Comparison of ENCODE assay signal across 2 cellular contexts in genomic region chr17:49436174-49436573, GRCh38.
TF ChIP-seq lines count a peak whose summit lies in the region.

No MANE protein-coding gene starts in this region.

TF ChIP-seq in SK-N-SH, 30 proteins besides CTCF, POLR2A, EP300 and RAD21:
- TF ChIP-seq GATA2 (CRISPR knock-in tag; IDR thresholded peaks at IDR 0.05): peak; percentile 56; the same call in 1 of the 2 replicates
- 0 out of 2 replicates have a peak, but pooled peaks have one; percentile 17 for TF ChIP-seq FOXJ3 (CRISPR knock-in tag; IDR thresholded peaks at IDR 0.05)
- TF ChIP-seq REST (IDR thresholded peaks at IDR 0.05; ENCODE audit: low read depth, low read length): no peak
- TF ChIP-seq MXI1 (IDR thresholded peaks at IDR 0.05; ENCODE audit: low read depth, low read length): no peak
- TF ChIP-seq MAX (IDR thresholded peaks at IDR 0.05; ENCODE audit: low read depth): no peak
- TF ChIP-seq SMC3 (IDR thresholded peaks at IDR 0.05; ENCODE audit: low read depth, low read length): no peak
- TF ChIP-seq EZH2phosphoT487 (IDR thresholded peaks at IDR 0.05; ENCODE audit: borderline replicate concordance, low read depth): no peak
- TF ChIP-seq CHD2 (IDR thresholded peaks at IDR 0.05; ENCODE audit: low read length, partially characterized antibody): no peak
- no peak for TF ChIP-seq MEF2A (IDR thresholded peaks at IDR 0.05; ENCODE audit: borderline replicate concordance, low read depth)
- TF ChIP-seq JUND (IDR thresholded peaks at IDR 0.05): no peak
- TF ChIP-seq SIN3A (IDR thresholded peaks at IDR 0.05; ENCODE audit: borderline replicate concordance, low read depth, low read length): no peak
- peak; percentile 4; the same call in 1 of the 2 replicates for TF ChIP-seq RCOR1 (IDR thresholded peaks at IDR 0.05; ENCODE audit: low read length)

TF ChIP-seq in HepG2, 621 proteins besides CTCF, POLR2A, EP300 and RAD21:
- TF ChIP-seq ZNF460 (CRISPR knock-in tag; IDR thresholded peaks at IDR 0.05; ENCODE audit: borderline replicate concordance) (no peak), ZBTB1 (CRISPR knock-in tag; IDR thresholded peaks at IDR 0.05; ENCODE audit: borderline replicate concordance) (no peak), RARG (CRISPR knock-in tag; IDR thresholded peaks at IDR 0.05; ENCODE audit: low read depth) (no peak), CSRNP1 (CRISPR knock-in tag; IDR thresholded peaks at IDR 0.05) (no peak), IRF2 (CRISPR knock-in tag; IDR thresholded peaks at IDR 0.05) (no peak), NBN (conservative IDR thresholded peaks at IDR 0.05) (no peak), FOXK2 (IDR thresholded peaks at IDR 0.05) (no peak), ZNF143 (CRISPR knock-in tag; IDR thresholded peaks at IDR 0.05) (peak; percentile 67), CHD2 (IDR thresholded peaks at IDR 0.05; ENCODE audit: low read depth, low read length) (no peak), SMYD3 (CRISPR knock-in tag; IDR thresholded peaks at IDR 0.05) (no peak), ZNF644 (CRISPR knock-in tag; IDR thresholded peaks at IDR 0.05; ENCODE audit: low read depth) (peak; percentile 23; the same call in 1 of the 2 replicates), NFIB (CRISPR knock-in tag; IDR thresholded peaks at IDR 0.05; ENCODE audit: borderline replicate concordance) (no peak), HNF4A (CRISPR knock-in tag; IDR thresholded peaks at IDR 0.05) (peak; percentile 39), SIN3A (IDR thresholded peaks at IDR 0.05; ENCODE audit: borderline replicate concordance, low read depth, low read length) (no peak), REPIN1 (CRISPR knock-in tag; IDR thresholded peaks at IDR 0.05; ENCODE audit: borderline replicate concordance, low read depth) (no peak), ISX (CRISPR knock-in tag; conservative IDR thresholded peaks at IDR 0.05) (no peak), DNMT3B (CRISPR knock-in tag; conservative IDR thresholded peaks at IDR 0.05) (no peak), CAMTA2 (CRISPR knock-in tag; IDR thresholded peaks at IDR 0.05; ENCODE audit: borderline replicate concordance) (no peak), ZBTB14 (CRISPR knock-in tag; IDR thresholded peaks at IDR 0.05) (no peak), PITX1 (CRISPR knock-in tag; IDR thresholded peaks at IDR 0.05) (no peak), MED8 (CRISPR knock-in tag; IDR thresholded peaks at IDR 0.05; ENCODE audit: insufficient replicate concordance) (no peak), DR1 (CRISPR knock-in tag; IDR thresholded peaks at IDR 0.05) (no peak)
- TF ChIP-seq, protein P1, sequence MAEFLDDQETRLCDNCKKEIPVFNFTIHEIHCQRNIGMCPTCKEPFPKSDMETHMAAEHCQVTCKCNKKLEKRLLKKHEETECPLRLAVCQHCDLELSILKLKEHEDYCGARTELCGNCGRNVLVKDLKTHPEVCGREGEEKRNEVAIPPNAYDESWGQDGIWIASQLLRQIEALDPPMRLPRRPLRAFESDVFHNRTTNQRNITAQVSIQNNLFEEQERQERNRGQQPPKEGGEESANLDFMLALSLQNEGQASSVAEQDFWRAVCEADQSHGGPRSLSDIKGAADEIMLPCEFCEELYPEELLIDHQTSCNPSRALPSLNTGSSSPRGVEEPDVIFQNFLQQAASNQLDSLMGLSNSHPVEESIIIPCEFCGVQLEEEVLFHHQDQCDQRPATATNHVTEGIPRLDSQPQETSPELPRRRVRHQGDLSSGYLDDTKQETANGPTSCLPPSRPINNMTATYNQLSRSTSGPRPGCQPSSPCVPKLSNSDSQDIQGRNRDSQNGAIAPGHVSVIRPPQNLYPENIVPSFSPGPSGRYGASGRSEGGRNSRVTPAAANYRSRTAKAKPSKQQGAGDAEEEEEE (CRISPR knock-in tag; IDR thresholded peaks at IDR 0.05; ENCODE audit: borderline replicate concordance): no peak
- TF ChIP-seq, protein P2, sequence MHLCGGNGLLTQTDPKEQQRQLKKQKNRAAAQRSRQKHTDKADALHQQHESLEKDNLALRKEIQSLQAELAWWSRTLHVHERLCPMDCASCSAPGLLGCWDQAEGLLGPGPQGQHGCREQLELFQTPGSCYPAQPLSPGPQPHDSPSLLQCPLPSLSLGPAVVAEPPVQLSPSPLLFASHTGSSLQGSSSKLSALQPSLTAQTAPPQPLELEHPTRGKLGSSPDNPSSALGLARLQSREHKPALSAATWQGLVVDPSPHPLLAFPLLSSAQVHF (CRISPR knock-in tag; IDR thresholded peaks at IDR 0.05): no peak
